Comparison of ENCODE assay signal across 23 cellular contexts in genomic region chr18:49973592-49973991, GRCh38.
"Had no signal": no experiment of that assay in that cellular context is flagged by ENCODE, and none has a peak within 500 bp of the region (broad histone marks: within the 10 kb centered on the region; RNA-seq: fewer than 3 reads in every experiment).

No MANE protein-coding gene starts in this region.

- H3K27me3 ChIP-seq: MG63, Peyer's patch had no signal

- H3K27ac ChIP-seq: PC-9, Peyer's patch had no signal

- H3K36me3 ChIP-seq: MG63 had no signal

- ATAC-seq: HepG2 had no signal

- H3K4me3 ChIP-seq: MG63, PC-9, Peyer's patch had no signal

- H3K9me3 ChIP-seq: MG63, Peyer's patch, SK-N-SH had no signal

- DNase-seq: IMR-90; Karpas-422; KG1; MG63; NCI-H1092; NCI-H1105 treated with DMSO at 0.1 percent for 48 hours; NCI-H1417 treated with DMSO at 0.1 percent for 48 hours; NCI-H146; NCI-H1694 treated with DMSO at 0.1 percent for 48 hours; NCI-H1930; NCI-H2081; NCI-H2107; NCI-H2227 treated with DMSO at 0.1 percent for 48 hours; NCI-H524 treated with DMSO at 0.1 percent for 48 hours; NCI-H69; NCI-H774; NK-92 treated with Interleukin-12 subunit alpha and Interleukin-12 subunit beta, amount 100 ng/mL, for 24 hours; OCI-M1; PC-9; Peyer's patch; SHP77; SK-N-SH had no signal
